In genomic region chr11:19793356-19793755, GRCh38 we compare ENCODE assay signal across 13 cellular contexts.
"Had no signal": no experiment of that assay in that cellular context is flagged by ENCODE, and none has a peak within 500 bp of the region (broad histone marks: within the 10 kb centered on the region; RNA-seq: fewer than 3 reads in every experiment).

No MANE protein-coding gene starts in this region.

- ATAC-seq: activated CD4-positive, alpha-beta T cell treated with anti-CD3 and anti-CD28 coated beads for 36 hours had no signal

- H3K4me1 Mint-ChIP-seq: activated CD4-positive, alpha-beta memory T cell treated with anti-CD3 and anti-CD28 coated beads, Interleukin-2, amount 10 ng/mL, durations not matched to agents 7 days and 5 days; activated CD4-positive, alpha-beta T cell treated with anti-CD3 and anti-CD28 coated beads for 36 hours; activated naive CD8-positive, alpha-beta T cell treated with anti-CD3 and anti-CD28 coated beads, Interleukin-2, amount 10 ng/mL, durations not matched to agents 7 days and 5 days had no signal

- H3K4me2 ChIP-seq: neural progenitor cell had no signal

- H3K4me1 ChIP-seq: breast epithelium had no signal

- H3K27ac Mint-ChIP-seq: activated CD4-positive, alpha-beta memory T cell treated with anti-CD3 and anti-CD28 coated beads, Interleukin-2, amount 10 ng/mL, durations not matched to agents 7 days and 5 days; activated CD4-positive, alpha-beta T cell treated with anti-CD3 and anti-CD28 coated beads for 36 hours; activated naive CD8-positive, alpha-beta T cell treated with anti-CD3 and anti-CD28 coated beads, Interleukin-2, amount 10 ng/mL, durations not matched to agents 7 days and 5 days; neural progenitor cell; T-helper 2 cell treated with Interferon-gamma antibody and Interleukin-4, amounts not matched to agents 5 μg/mL and 100 μg/mL, for 36 hours had no signal

- H3K27ac ChIP-seq: esophagus muscularis mucosa, neural progenitor cell, ovary, skin epidermis had no signal

- H3K9ac ChIP-seq: neural progenitor cell had no signal

- H3K9me3 ChIP-seq: breast epithelium, esophagus muscularis mucosa, ovary had no signal

- DNase-seq: activated CD4-positive, alpha-beta memory T cell treated with anti-CD3 and anti-CD28 coated beads, Interleukin-2, amount 10 ng/mL, durations not matched to agents 7 days and 5 days; activated CD4-positive, alpha-beta T cell treated with anti-CD3 and anti-CD28 coated beads for 36 hours; activated naive CD8-positive, alpha-beta T cell treated with anti-CD3 and anti-CD28 coated beads, Interleukin-2, amount 10 ng/mL, durations not matched to agents 7 days and 5 days; activated T-cell treated with anti-CD3 and anti-CD28 coated beads, Interleukin-2, amount 50 U/mL, for 48 hours; anterior cingulate cortex; mesenchymal stem cell; ovary; retina had no signal

- H3K9me3 Mint-ChIP-seq: activated CD4-positive, alpha-beta memory T cell treated with anti-CD3 and anti-CD28 coated beads, Interleukin-2, amount 10 ng/mL, durations not matched to agents 7 days and 5 days; activated naive CD8-positive, alpha-beta T cell treated with anti-CD3 and anti-CD28 coated beads, Interleukin-2, amount 10 ng/mL, durations not matched to agents 7 days and 5 days; neural progenitor cell; T-helper 2 cell treated with Interferon-gamma antibody and Interleukin-4, amounts not matched to agents 5 μg/mL and 100 μg/mL, for 36 hours had no signal

- H3K36me3 Mint-ChIP-seq: activated naive CD8-positive, alpha-beta T cell treated with anti-CD3 and anti-CD28 coated beads, Interleukin-2, amount 10 ng/mL, durations not matched to agents 7 days and 5 days had no signal

- H3K4me3 Mint-ChIP-seq: activated CD4-positive, alpha-beta memory T cell treated with anti-CD3 and anti-CD28 coated beads, Interleukin-2, amount 10 ng/mL, durations not matched to agents 7 days and 5 days; activated CD4-positive, alpha-beta T cell treated with anti-CD3 and anti-CD28 coated beads for 36 hours; activated naive CD8-positive, alpha-beta T cell treated with anti-CD3 and anti-CD28 coated beads, Interleukin-2, amount 10 ng/mL, durations not matched to agents 7 days and 5 days; neural progenitor cell; T-helper 2 cell treated with Interferon-gamma antibody and Interleukin-4, amounts not matched to agents 5 μg/mL and 100 μg/mL, for 36 hours had no signal

- H3K4me3 ChIP-seq: breast epithelium, esophagus muscularis mucosa, neural progenitor cell, ovary, skin epidermis had no signal

- H3K36me3 ChIP-seq: breast epithelium, neural progenitor cell, ovary had no signal

- H3K27me3 ChIP-seq: breast epithelium, esophagus muscularis mucosa, neural progenitor cell, ovary had no signal

- H2AFZ ChIP-seq: neural progenitor cell had no signal
